Comparison of ENCODE assay signal across 10 cellular contexts in the genomic region with DNA sequence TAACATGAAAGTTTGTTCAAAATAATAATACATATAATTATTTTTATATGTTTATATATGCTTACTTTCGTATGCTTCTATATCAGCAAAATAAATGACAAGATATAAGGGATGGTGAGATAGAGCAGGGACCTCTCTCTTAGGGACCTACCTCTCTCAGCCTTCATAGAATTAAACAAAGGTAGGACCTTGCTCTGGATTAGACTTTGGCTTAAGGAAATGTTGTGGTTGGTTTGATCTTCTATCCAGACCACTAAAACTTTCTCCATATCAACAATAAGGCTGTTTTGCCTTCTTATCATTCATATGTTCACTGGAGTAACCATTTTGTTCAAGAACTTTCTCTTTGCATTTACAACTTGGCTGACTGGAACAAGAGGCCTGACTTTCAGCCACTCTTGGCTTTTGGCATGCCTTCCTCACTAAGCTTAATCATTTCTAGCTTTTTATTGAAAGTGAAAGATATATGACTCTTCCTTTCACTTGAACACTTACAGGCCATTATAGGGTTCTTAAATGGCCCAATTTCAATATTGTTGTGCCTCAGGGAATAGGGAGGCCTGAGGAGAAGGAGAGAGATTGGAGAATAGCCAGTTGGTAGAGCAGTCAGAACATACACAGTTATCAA. TPM values are rescaled to one million over a fixed set of nuclear protein-coding genes. Genes with fewer than 3 reads are reported as not detected.
A peak's percentile ranks its signal among the peaks of the same experiment; 100 is the strongest.
DNase-seq lines count a peak whose midpoint lies in the region; ATAC-seq and TF ChIP-seq lines count a peak whose summit lies in the region.
"Had no signal": no experiment of that assay in that cellular context is flagged by ENCODE, and none has a peak within 500 bp of the region (broad histone marks: within the 10 kb centered on the region; RNA-seq: fewer than 3 reads in every experiment).

No MANE protein-coding gene starts in this region.

- 89 to 91% methylated on average over 1 of the region's 1 CpG for WGBS in lower leg skin, 2 donors

- H3K4me3 ChIP-seq in lower leg skin (ENCODE audit: low read depth, poor library complexity, severe bottlenecking): no peak overlapping the region

- peak; percentile 80 for ATAC-seq in GM18498 (IDR thresholded peaks at IDR 0.05; ENCODE audit: unreplicated experiment)
- ATAC-seq in GM19372 (IDR thresholded peaks at IDR 0.05; ENCODE audit: low read depth, unreplicated experiment): peak; percentile 68
- peak; percentile 77 for ATAC-seq in HG02884 (IDR thresholded peaks at IDR 0.05; ENCODE audit: unreplicated experiment)
- ATAC-seq: left cardiac atrium had no signal

- no peak for TF ChIP-seq POLR2A in lower leg skin (IDR thresholded peaks at IDR 0.05)

- DNase-seq in OCI-M1 (lab: John Stamatoyannopoulos, UW) (peak; percentile 51), NCI-H510A treated with DMSO at 0.1 percent for 48 hours (lab: John Stamatoyannopoulos, UW) (no peak), lower leg skin (ENCODE audit: low spot score in 2 of 2) (no peak), GM19240 (ENCODE audit: insufficient read length, low spot score) (no peak), middle frontal gyrus (ENCODE audit: extremely low spot score, low spot score) (no peak)
- DNase-seq: HCEC 1CT, left cardiac atrium had no signal

- TF ChIP-seq CTCF in lower leg skin (IDR thresholded peaks at IDR 0.05): no peak

- intact Hi-C loops in lower leg skin (cut with DNase I; ENCODE audit: low total_unique reads): loop anchor here (5.0 kb wide), 1 partner anchor 860 kb away; no protein-coding TSS in a partner anchor

RNA-seq across cellular contexts. Expression of gene FRRS1, which starts 14.4 kb away (rescaled TPM):
- total RNA-seq in lower leg skin: 10 to 100 TPM; 25.0 to 37.1 (median 28.2) TPM
